ENCODE assay signal across 20 cellular contexts in genomic region chr17:42405076-42405475, GRCh38.
"Had no signal": no experiment of that assay in that cellular context is flagged by ENCODE, and none has a peak within 500 bp of the region (broad histone marks: within the 10 kb centered on the region; RNA-seq: fewer than 3 reads in every experiment).

No MANE protein-coding gene starts in this region.

- DNase-seq: activated CD4-positive, alpha-beta T cell treated with anti-CD3 and anti-CD28 coated beads for 1 hour; activated naive CD4-positive, alpha-beta T cell; activated T-cell treated with anti-CD3 and anti-CD28 coated beads for 4 hours; amygdala; central memory CD4-positive, alpha-beta T cell; colonic mucosa; hippocampal formation; left cardiac atrium; midbrain; stimulated activated CD4-positive, alpha-beta T cell treated with anti-CD3 and anti-CD28 coated beads, Interleukin-2, amount 100 ng/mL, for 48 hours; stimulated activated naive CD8-positive, alpha-beta T cell treated with anti-CD3 and anti-CD28 coated beads, Interleukin-15, amount 100 ng/mL, for 72 hours; SW 1271; T-helper 2 cell; WERI-Rb-1 had no signal

- H3K4me3 Mint-ChIP-seq: activated naive CD8-positive, alpha-beta T cell treated with anti-CD3 and anti-CD28 coated beads, Interleukin-2, amount 10 ng/mL, durations not matched to agents 7 days and 5 days; brain; stimulated activated naive CD8-positive, alpha-beta T cell treated with anti-CD3 and anti-CD28 coated beads, Interleukin-15, amount 100 ng/mL, for 72 hours had no signal

- H3K36me3 ChIP-seq: colonic mucosa, WERI-Rb-1 had no signal

- H3K27me3 ChIP-seq: colonic mucosa, right atrium auricular region had no signal

- H3K27ac Mint-ChIP-seq: activated naive CD8-positive, alpha-beta T cell treated with anti-CD3 and anti-CD28 coated beads, Interleukin-2, amount 10 ng/mL, durations not matched to agents 7 days and 5 days; brain had no signal

- H3K9me3 Mint-ChIP-seq: activated naive CD8-positive, alpha-beta T cell treated with anti-CD3 and anti-CD28 coated beads, Interleukin-2, amount 10 ng/mL, durations not matched to agents 7 days and 5 days; stimulated activated naive CD8-positive, alpha-beta T cell treated with anti-CD3 and anti-CD28 coated beads, Interleukin-15, amount 100 ng/mL, for 72 hours had no signal

- H3K27me3 Mint-ChIP-seq: activated naive CD8-positive, alpha-beta T cell treated with anti-CD3 and anti-CD28 coated beads, Interleukin-2, amount 10 ng/mL, durations not matched to agents 7 days and 5 days; brain; stimulated activated naive CD8-positive, alpha-beta T cell treated with anti-CD3 and anti-CD28 coated beads, Interleukin-15, amount 100 ng/mL, for 72 hours had no signal

- H3K4me1 ChIP-seq: colonic mucosa had no signal

- H3K9me3 ChIP-seq: colonic mucosa, prostate gland, right atrium auricular region had no signal

- H3K36me3 Mint-ChIP-seq: activated naive CD8-positive, alpha-beta T cell treated with anti-CD3 and anti-CD28 coated beads, Interleukin-2, amount 10 ng/mL, durations not matched to agents 7 days and 5 days; brain had no signal

- ATAC-seq: left cardiac atrium; stimulated activated naive CD8-positive, alpha-beta T cell treated with anti-CD3 and anti-CD28 coated beads, Interleukin-15, amount 100 ng/mL, for 72 hours had no signal

- H3K27ac ChIP-seq: colonic mucosa, prostate gland, WERI-Rb-1 had no signal

- H3K4me3 ChIP-seq: colonic mucosa, lung, prostate gland, right atrium auricular region, skin epidermis had no signal
